ENCODE assay signal across 25 cellular contexts in genomic region chr1:105516068-105516467, GRCh38.
"Had no signal": no experiment of that assay in that cellular context is flagged by ENCODE, and none has a peak within 500 bp of the region (broad histone marks: within the 10 kb centered on the region; RNA-seq: fewer than 3 reads in every experiment).

No MANE protein-coding gene starts in this region.

- H3K27me3 ChIP-seq: colonic mucosa, dorsolateral prefrontal cortex, esophagus muscularis mucosa, esophagus squamous epithelium, foreskin keratinocyte, gastrocnemius medialis, gastroesophageal sphincter, heart left ventricle, heart right ventricle had no signal

- H3K9me3 ChIP-seq: colonic mucosa, esophagus muscularis mucosa, esophagus squamous epithelium, gastrocnemius medialis, gastroesophageal sphincter had no signal

- H3K27ac ChIP-seq: colonic mucosa, coronary artery, dorsolateral prefrontal cortex, epithelial cell of prostate, esophagus muscularis mucosa, esophagus squamous epithelium, foreskin keratinocyte, gastrocnemius medialis, gastroesophageal sphincter, heart left ventricle, heart right ventricle had no signal

- ATAC-seq: effector memory CD8-positive, alpha-beta T cell; esophagus mucosa; foreskin keratinocyte; gastrocnemius medialis; gastroesophageal sphincter; heart left ventricle; heart right ventricle had no signal

- H3K36me3 ChIP-seq: colonic mucosa, esophagus muscularis mucosa, esophagus squamous epithelium, gastrocnemius medialis, gastroesophageal sphincter, heart left ventricle, heart right ventricle had no signal

- H3K4me3 ChIP-seq: colonic mucosa, coronary artery, dorsolateral prefrontal cortex, esophagus muscularis mucosa, esophagus squamous epithelium, gastrocnemius medialis, gastroesophageal sphincter, heart left ventricle, heart right ventricle had no signal

- FAIRE-seq: endothelial cell of umbilical vein had no signal

- H3K4me1 ChIP-seq: colonic mucosa, esophagus muscularis mucosa, esophagus squamous epithelium, foreskin keratinocyte, gastrocnemius medialis, gastroesophageal sphincter, heart left ventricle, heart right ventricle had no signal

- DNase-seq: colonic mucosa; cortex of kidney; dermis blood vessel endothelial cell; dorsolateral prefrontal cortex; effector CD4-positive, alpha-beta T cell; effector CD8-positive, alpha-beta T cell; effector memory CD4-positive, alpha-beta T cell; effector memory CD8-positive, alpha-beta T cell; endodermal cell; erythroblast; esophagus squamous epithelium; foreskin fibroblast; foreskin keratinocyte; foreskin melanocyte; gastrocnemius medialis; glutamatergic neuron; head of caudate nucleus; heart left ventricle; heart right ventricle had no signal
